In the genomic region with DNA sequence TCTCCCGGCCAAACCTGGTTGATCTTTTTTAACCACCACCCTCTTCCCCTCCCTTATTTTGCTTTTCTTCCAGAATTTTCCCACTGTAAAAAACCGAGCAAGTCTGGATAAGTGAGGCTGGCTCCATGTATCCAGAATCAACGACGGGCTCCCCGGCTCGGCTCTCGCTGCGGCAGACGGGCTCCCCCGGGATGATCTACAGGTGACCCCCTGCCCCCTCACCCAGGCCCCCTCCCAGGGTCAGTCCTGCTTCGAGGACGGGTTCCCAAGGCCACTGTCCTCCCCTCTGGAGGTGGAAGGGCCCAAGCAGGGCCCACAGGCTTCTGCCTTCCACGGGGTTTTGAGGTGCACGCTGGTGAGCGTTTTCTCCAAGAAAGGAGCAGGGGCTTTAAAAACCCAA, we compare ENCODE assay signal across 18 cellular contexts. TPM values are rescaled to one million over a fixed set of nuclear protein-coding genes. Genes with fewer than 3 reads are reported as not detected.
DNase-seq lines count a peak whose midpoint lies in the region; ATAC-seq and TF ChIP-seq lines count a peak whose summit lies in the region.
"Had no signal": no experiment of that assay in that cellular context is flagged by ENCODE, and none has a peak within 500 bp of the region (broad histone marks: within the 10 kb centered on the region; RNA-seq: fewer than 3 reads in every experiment).

No MANE protein-coding gene starts in this region.

- peaks cover 29% of the 10 kb centered on the region for H3K4me1 Mint-ChIP-seq in activated naive CD8-positive, alpha-beta T cell (ENCODE audit: low read depth)
- peaks cover 24% of the 10 kb centered on the region for H3K4me1 Mint-ChIP-seq in activated naive CD8-positive, alpha-beta T cell treated with anti-CD3 and anti-CD28 coated beads, Interleukin-2, amount 50 U/mL, for 24 hours
- H3K4me1 Mint-ChIP-seq in glutamatergic neuron (ENCODE audit: low read depth, unreplicated experiment), result peaks cover 37% of the 10 kb centered on the region

- peaks cover 64 to 99% (median 98%) of the 10 kb centered on the region in 10 experiments for H3K4me1 ChIP-seq in BLaER1 treated with 17β-estradiol and CSF1 and Interleukin-3, amounts not matched to agents 10 nM and 100 nM
- H3K4me1 ChIP-seq in osteoblast (ENCODE audit: insufficient read depth, low read length), result peaks cover 9% of the 10 kb centered on the region

- peaks cover 95 to 100% (median 98%) of the 10 kb centered on the region in 11 experiments for H4K20me1 ChIP-seq in BLaER1 treated with 17β-estradiol and CSF1 and Interleukin-3, amounts not matched to agents 10 nM and 100 nM
- no peaks in the 10 kb centered on the region for H4K20me1 ChIP-seq in osteoblast (ENCODE audit: insufficient read depth, low read length)

- no peak overlapping the region for H3K4me3 Mint-ChIP-seq in activated naive CD8-positive, alpha-beta T cell
- no peak overlapping the region for H3K4me3 Mint-ChIP-seq in activated naive CD8-positive, alpha-beta T cell treated with anti-CD3 and anti-CD28 coated beads, Interleukin-2, amount 50 U/mL, for 24 hours
- H3K4me3 Mint-ChIP-seq in glutamatergic neuron (ENCODE audit: unreplicated experiment), result peak overlapping the region; percentile 25
- H3K4me3 Mint-ChIP-seq: CD14-positive monocyte; CD4-positive, alpha-beta T cell; CD8-positive, alpha-beta memory T cell had no signal

- no peak overlapping the region for H2AFZ ChIP-seq in osteoblast (ENCODE audit: low read length)
- H2AFZ ChIP-seq: GM23248 had no signal

- H3K27me3 Mint-ChIP-seq in activated naive CD8-positive, alpha-beta T cell, result no peaks in the 10 kb centered on the region
- no peaks in the 10 kb centered on the region for H3K27me3 Mint-ChIP-seq in activated naive CD8-positive, alpha-beta T cell treated with anti-CD3 and anti-CD28 coated beads, Interleukin-2, amount 50 U/mL, for 24 hours
- peaks cover 11% of the 10 kb centered on the region for H3K27me3 Mint-ChIP-seq in glutamatergic neuron (ENCODE audit: unreplicated experiment)
- H3K27me3 Mint-ChIP-seq: CD4-positive, alpha-beta T cell; CD8-positive, alpha-beta memory T cell had no signal

- peaks cover 44 to 90% (median 76%) of the 10 kb centered on the region in 11 experiments for H3K36me3 ChIP-seq in BLaER1 treated with 17β-estradiol and CSF1 and Interleukin-3, amounts not matched to agents 10 nM and 100 nM
- H3K36me3 ChIP-seq in osteoblast (ENCODE audit: insufficient read depth, low read length), result no peaks in the 10 kb centered on the region

- DNase-seq in activated naive CD8-positive, alpha-beta T cell treated with anti-CD3 and anti-CD28 coated beads, Interleukin-2, amount 50 U/mL, for 24 hours, result no peak
- DNase-seq in glutamatergic neuron (no peak), osteoblast (ENCODE audit: insufficient read length, low spot score, missing footprints) (peak; percentile 21)
- no peak for DNase-seq in activated CD4-positive, CD25-positive, alpha-beta regulatory T cell treated with anti-CD3 and anti-CD28 coated beads, Interleukin-2, amount 50 U/mL, for 72 hours
- no peak for DNase-seq in stimulated activated CD4-positive, alpha-beta T cell treated with anti-CD3 and anti-CD28 coated beads, Interleukin-15, amount 100 ng/mL, for 24 hours
- DNase-seq: CD4-positive, alpha-beta T cell; CD8-positive, alpha-beta memory T cell; DMS 273 treated with DMSO at 0.1 percent for 48 hours; DMS79; EL; GDM1; GM23248; H7; HCEC 1CT had no signal

- no peaks in the 10 kb centered on the region for H3K79me2 ChIP-seq in osteoblast (ENCODE audit: insufficient read depth, low read length)

- no peaks in the 10 kb centered on the region for H3K27me3 ChIP-seq in BLaER1 treated with 17β-estradiol and CSF1 and Interleukin-3, amounts not matched to agents 10 nM and 100 nM
- no peaks in the 10 kb centered on the region for H3K27me3 ChIP-seq in osteoblast (ENCODE audit: insufficient read depth, low read length)

- H3K27ac Mint-ChIP-seq in activated naive CD8-positive, alpha-beta T cell, result peak overlapping the region; percentile 46
- no peak overlapping the region for H3K27ac Mint-ChIP-seq in activated naive CD8-positive, alpha-beta T cell treated with anti-CD3 and anti-CD28 coated beads, Interleukin-2, amount 50 U/mL, for 24 hours
- H3K27ac Mint-ChIP-seq in glutamatergic neuron (ENCODE audit: unreplicated experiment), result no peak overlapping the region
- H3K27ac Mint-ChIP-seq: CD4-positive, alpha-beta T cell had no signal

- peak overlapping the region; percentile 80 to 99 (median 97) for H3K4me2 ChIP-seq in BLaER1 treated with 17β-estradiol and CSF1 and Interleukin-3, amounts not matched to agents 10 nM and 100 nM
- no peak overlapping the region for H3K4me2 ChIP-seq in osteoblast (ENCODE audit: insufficient read depth, low read length)

- peak overlapping the region in 8 of 10 experiments; percentile 19 to 53 (median 44); a peak in 16 of 20 replicates for H3K4me3 ChIP-seq in BLaER1 treated with 17β-estradiol and CSF1 and Interleukin-3, amounts not matched to agents 10 nM and 100 nM
- no peak overlapping the region for H3K4me3 ChIP-seq in osteoblast (ENCODE audit: insufficient read depth, low read length)
- H3K4me3 ChIP-seq: GM12878, GM23248 had no signal

- ATAC-seq in activated naive CD8-positive, alpha-beta T cell treated with anti-CD3 and anti-CD28 coated beads, Interleukin-2, amount 50 U/mL, for 24 hours, result no peak
- ATAC-seq: GM12878 had no signal

- no peaks in the 10 kb centered on the region for H3K9me3 Mint-ChIP-seq in activated naive CD8-positive, alpha-beta T cell (ENCODE audit: low read depth)
- no peaks in the 10 kb centered on the region for H3K9me3 Mint-ChIP-seq in activated naive CD8-positive, alpha-beta T cell treated with anti-CD3 and anti-CD28 coated beads, Interleukin-2, amount 50 U/mL, for 24 hours
- peaks cover 8% of the 10 kb centered on the region for H3K9me3 Mint-ChIP-seq in glutamatergic neuron (ENCODE audit: unreplicated experiment)
- H3K9me3 Mint-ChIP-seq: CD14-positive monocyte; CD4-positive, alpha-beta T cell; CD8-positive, alpha-beta memory T cell had no signal

- H3K27ac ChIP-seq in BLaER1 treated with 17β-estradiol and CSF1 and Interleukin-3, amounts not matched to agents 10 nM and 100 nM, result peak overlapping the region in 10 of 11 experiments; percentile 57 to 90 (median 84); a peak in 20 of 22 replicates
- no peak overlapping the region for H3K27ac ChIP-seq in osteoblast (ENCODE audit: low read depth, low read length)
- H3K27ac ChIP-seq: GM23248 had no signal

- H3K36me3 Mint-ChIP-seq in activated naive CD8-positive, alpha-beta T cell, result no peaks in the 10 kb centered on the region
- H3K36me3 Mint-ChIP-seq in activated naive CD8-positive, alpha-beta T cell treated with anti-CD3 and anti-CD28 coated beads, Interleukin-2, amount 50 U/mL, for 24 hours (ENCODE audit: low read depth), result peaks cover 27% of the 10 kb centered on the region
- H3K36me3 Mint-ChIP-seq in glutamatergic neuron (ENCODE audit: unreplicated experiment), result no peaks in the 10 kb centered on the region

- no peak for TF ChIP-seq CTCF in glutamatergic neuron (IDR thresholded peaks at IDR 0.05; ENCODE audit: partially characterized antibody, unreplicated experiment)
- no peak for TF ChIP-seq CTCF in osteoblast (IDR thresholded peaks at IDR 0.05; ENCODE audit: extremely low read depth, low read depth, low read length)

- no peaks in the 10 kb centered on the region for H3K9me3 ChIP-seq in BLaER1 treated with 17β-estradiol and CSF1 and Interleukin-3, amounts not matched to agents 10 nM and 100 nM (replicated peaks in 1 of 11)
- H3K9me3 ChIP-seq in osteoblast (ENCODE audit: low read depth, low read length), result no peaks in the 10 kb centered on the region

- H3K9ac ChIP-seq in BLaER1 treated with 17β-estradiol and CSF1 and Interleukin-3, amounts not matched to agents 10 nM and 100 nM, result peak overlapping the region; percentile 53 to 82 (median 71); a peak in 21 of 22 replicates
- H3K9ac ChIP-seq: GM23248 had no signal

RNA-seq across cellular contexts. Expression of gene KCNAB2, which starts 5.2 kb away (rescaled TPM):
- total RNA-seq in glutamatergic neuron (ENCODE audit: unreplicated experiment) (20.4 TPM), osteoblast (5.0 and 5.8 TPM in 2 replicates)

RNA-seq across cellular contexts. Expression of gene NPHP4, which starts 48.2 kb away (rescaled TPM):
- total RNA-seq in glutamatergic neuron (ENCODE audit: unreplicated experiment), result 28.4 TPM
- total RNA-seq in osteoblast, result 6.5 and 8.0 TPM in 2 replicates
